Comparison of ENCODE assay signal across 1 cellular context in genomic region chr9:35116898-35117551, GRCh38.
TF ChIP-seq lines count a peak whose summit lies in the region.

No MANE protein-coding gene starts in this region.

TF ChIP-seq in neural cell, 6 proteins besides CTCF, POLR2A, EP300 and RAD21:
- no peak for TF ChIP-seq TAF1 (IDR thresholded peaks at IDR 0.05; ENCODE audit: low read depth)
- TF ChIP-seq, protein P1, sequence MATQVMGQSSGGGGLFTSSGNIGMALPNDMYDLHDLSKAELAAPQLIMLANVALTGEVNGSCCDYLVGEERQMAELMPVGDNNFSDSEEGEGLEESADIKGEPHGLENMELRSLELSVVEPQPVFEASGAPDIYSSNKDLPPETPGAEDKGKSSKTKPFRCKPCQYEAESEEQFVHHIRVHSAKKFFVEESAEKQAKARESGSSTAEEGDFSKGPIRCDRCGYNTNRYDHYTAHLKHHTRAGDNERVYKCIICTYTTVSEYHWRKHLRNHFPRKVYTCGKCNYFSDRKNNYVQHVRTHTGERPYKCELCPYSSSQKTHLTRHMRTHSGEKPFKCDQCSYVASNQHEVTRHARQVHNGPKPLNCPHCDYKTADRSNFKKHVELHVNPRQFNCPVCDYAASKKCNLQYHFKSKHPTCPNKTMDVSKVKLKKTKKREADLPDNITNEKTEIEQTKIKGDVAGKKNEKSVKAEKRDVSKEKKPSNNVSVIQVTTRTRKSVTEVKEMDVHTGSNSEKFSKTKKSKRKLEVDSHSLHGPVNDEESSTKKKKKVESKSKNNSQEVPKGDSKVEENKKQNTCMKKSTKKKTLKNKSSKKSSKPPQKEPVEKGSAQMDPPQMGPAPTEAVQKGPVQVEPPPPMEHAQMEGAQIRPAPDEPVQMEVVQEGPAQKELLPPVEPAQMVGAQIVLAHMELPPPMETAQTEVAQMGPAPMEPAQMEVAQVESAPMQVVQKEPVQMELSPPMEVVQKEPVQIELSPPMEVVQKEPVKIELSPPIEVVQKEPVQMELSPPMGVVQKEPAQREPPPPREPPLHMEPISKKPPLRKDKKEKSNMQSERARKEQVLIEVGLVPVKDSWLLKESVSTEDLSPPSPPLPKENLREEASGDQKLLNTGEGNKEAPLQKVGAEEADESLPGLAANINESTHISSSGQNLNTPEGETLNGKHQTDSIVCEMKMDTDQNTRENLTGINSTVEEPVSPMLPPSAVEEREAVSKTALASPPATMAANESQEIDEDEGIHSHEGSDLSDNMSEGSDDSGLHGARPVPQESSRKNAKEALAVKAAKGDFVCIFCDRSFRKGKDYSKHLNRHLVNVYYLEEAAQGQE (IDR thresholded peaks at IDR 0.05; ENCODE audit: borderline replicate concordance), result no peak
- peak; percentile 96 for TF ChIP-seq SMC3 (conservative IDR thresholded peaks at IDR 0.05; ENCODE audit: poor library complexity)
- TF ChIP-seq EZH2 (IDR thresholded peaks at IDR 0.05; ENCODE audit: borderline replicate concordance, insufficient read depth, low read length, poor library complexity, severe bottlenecking), result no peak
- peak; percentile 7 for TF ChIP-seq POLR2AphosphoS5 (IDR thresholded peaks at IDR 0.05)
- no peak for TF ChIP-seq MXI1 (conservative IDR thresholded peaks at IDR 0.05; ENCODE audit: poor library complexity, severe bottlenecking)
